Comparison of ENCODE assay signal across 26 cellular contexts in the genomic region with DNA sequence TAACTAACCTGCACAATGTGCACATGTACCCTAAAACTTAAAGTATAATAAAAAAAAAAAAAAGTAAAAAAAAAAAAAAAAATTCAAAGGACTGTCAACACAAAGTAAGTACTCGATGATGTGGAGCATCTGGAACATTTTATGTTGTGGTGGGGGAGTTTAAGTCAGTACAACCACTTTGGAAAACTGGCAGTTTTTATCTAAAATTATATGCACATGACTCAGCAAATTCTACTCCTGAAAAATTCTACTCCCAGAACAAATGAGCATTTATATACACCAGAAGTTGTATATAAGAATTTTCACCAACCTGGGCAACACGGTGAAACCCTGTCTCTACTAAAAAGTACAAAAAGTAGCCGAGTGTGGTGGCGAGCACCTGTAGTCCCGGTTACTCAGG. TPM values are rescaled to one million over a fixed set of nuclear protein-coding genes. Genes with fewer than 3 reads are reported as not detected.
DNase-seq lines count a peak whose midpoint lies in the region; ATAC-seq, FAIRE-seq and TF ChIP-seq lines count a peak whose summit lies in the region.
"Had no signal": no experiment of that assay in that cellular context is flagged by ENCODE, and none has a peak within 500 bp of the region (broad histone marks: within the 10 kb centered on the region; RNA-seq: fewer than 3 reads in every experiment).

No MANE protein-coding gene starts in this region.

- ATAC-seq in HepG2 (no peak), right lobe of liver (no peak), gastrocnemius medialis (no peak)
- ATAC-seq: HCT116, PC-3, Right ventricle myocardium inferior had no signal

- H3K14ac ChIP-seq in H1 (ENCODE audit: insufficient read length), result no peak overlapping the region

- no peak overlapping the region for H2AK5ac ChIP-seq in H1 (ENCODE audit: low read depth, low read length)

- TF ChIP-seq POLR2A in HepG2 (IDR thresholded peaks at IDR 0.05; ENCODE audit: insufficient read depth in 1 of 2, low read depth in 2 of 2, low read length in 2 of 2), result no peak
- no peak for TF ChIP-seq POLR2A in right lobe of liver (IDR thresholded peaks at IDR 0.05)
- no peak for TF ChIP-seq POLR2A in H1 (IDR thresholded peaks at IDR 0.05; ENCODE audit: control extremely low read depth in 1 of 2, low read depth in 2 of 2, low read length in 2 of 2)
- TF ChIP-seq POLR2A in gastrocnemius medialis (IDR thresholded peaks at IDR 0.05), result no peak

- H3K36me3 ChIP-seq in HepG2 (replicated peaks in 1 of 2; ENCODE audit: control insufficient read depth in 1 of 2, insufficient read depth in 2 of 2, low read length in 2 of 2) (no peaks in the 10 kb centered on the region), right lobe of liver (no peaks in the 10 kb centered on the region), H1 (ENCODE audit: control insufficient read depth in 2 of 4, insufficient read depth in 4 of 4, low read length in 3 of 4) (no peaks in the 10 kb centered on the region; a peak in 1 of 8 replicates), tibial artery (no peaks in the 10 kb centered on the region), gastrocnemius medialis (no peaks in the 10 kb centered on the region)
- H3K36me3 ChIP-seq: SJSA1 had no signal

- TF ChIP-seq EP300 in HepG2 (IDR thresholded peaks at IDR 0.05; ENCODE audit: low read depth in 2 of 2, low read length in 2 of 2) (no peak), HepG2 (CRISPR knock-in tag; IDR thresholded peaks at IDR 0.05; ENCODE audit: borderline replicate concordance) (no peak), H1 (IDR thresholded peaks at IDR 0.05; ENCODE audit: borderline replicate concordance in 1 of 2, low read depth in 2 of 2, low read length in 2 of 2) (no peak)

- H2AFZ ChIP-seq in HepG2 (ENCODE audit: low read length) (no peak overlapping the region), H1 (ENCODE audit: low read length) (no peak overlapping the region)

- H3K23ac ChIP-seq in H1 (ENCODE audit: insufficient read length), result no peak overlapping the region

- no peak overlapping the region for H3K4me2 ChIP-seq in HepG2 (ENCODE audit: low read depth, low read length)
- H3K4me2 ChIP-seq in H1 (ENCODE audit: insufficient read depth in 1 of 2, low read depth in 2 of 2, low read length in 2 of 2), result no peak overlapping the region

- H3K79me1 ChIP-seq in H1 (ENCODE audit: low read depth, low read length), result no peaks in the 10 kb centered on the region

- intact Hi-C loops in HepG2 (cut with micrococcal nuclease; ENCODE audit: unreplicated experiment) (no loop called here), right lobe of liver (cut with DNase I) (no loop called here), tibial artery (cut with DNase I; ENCODE audit: low total_unique reads) (no loop called here), gastrocnemius medialis (cut with DNase I; ENCODE audit: low total_unique reads) (no loop called here)

- H4K20me1 ChIP-seq in HepG2 (ENCODE audit: insufficient read depth, low read length) (no peaks in the 10 kb centered on the region), H1 (replicated peaks in 1 of 2; ENCODE audit: control insufficient read depth in 1 of 2, insufficient read depth in 2 of 2, low read length in 2 of 2) (no peaks in the 10 kb centered on the region)

- POLR2A ChIA-PET in HepG2 (lab: Yijun Ruan, JAX) (no interaction called here), H1 (lab: Charles Lee; ENCODE audit: partially characterized antibody) (no interaction called here)

- in situ Hi-C loops in HepG2 (cut with HindIII; ENCODE audit: extremely low pct_ligation_motif_present, low pct_unique_long_range_greater_than_20kb) (no loop called here), gastrocnemius medialis (cut with MboI; ENCODE audit: low sequenced_read_pairs in 4 of 4) (no loop called here)

- no peak overlapping the region for H2BK15ac ChIP-seq in H1 (ENCODE audit: low read length)

- no peak overlapping the region for H3K4ac ChIP-seq in H1 (replicated peaks; ENCODE audit: insufficient read length, low read depth, low read length)

- no peak overlapping the region for H2BK120ac ChIP-seq in H1 (replicated peaks; ENCODE audit: low read depth, low read length)

- no peak overlapping the region for H3K18ac ChIP-seq in H1 (ENCODE audit: extremely low read depth, low read length)

- no peak overlapping the region for H4K8ac ChIP-seq in H1 (ENCODE audit: extremely low read depth, insufficient read depth, low read length)

- DNase-seq in HepG2 (ENCODE audit: low spot score) (no peak), right lobe of liver (no peak), H1 (ENCODE audit: low read depth in 1 of 2, low spot score in 2 of 2) (no peak), fibroblast of peridontal ligament (ENCODE audit: extremely low read depth) (peak; percentile 41), tibial artery (no peak), gastrocnemius medialis (no peak), NCI-H1105 treated with DMSO at 0.1 percent for 48 hours (lab: John Stamatoyannopoulos, UW) (no peak)
- DNase-seq: ACHN; Calu3; DND-41; KBM-7; NCI-H2029; NCI-H446; NCI-H524 treated with DMSO at 0.1 percent for 48 hours; NCI-H82; NK-92 treated with Interleukin-12 subunit alpha and Interleukin-12 subunit beta, amount 100 ng/mL, for 24 hours; PC-3 had no signal

- H3K27ac ChIP-seq in HepG2 (ENCODE audit: extremely low read length, insufficient read depth, low read length), result no peak overlapping the region
- no peak overlapping the region for H3K27ac ChIP-seq in right lobe of liver
- H3K27ac ChIP-seq in H1 (ENCODE audit: low read depth, low read length), result no peak overlapping the region
- H3K27ac ChIP-seq in tibial artery, result no peak overlapping the region
- H3K27ac ChIP-seq in gastrocnemius medialis, result no peak overlapping the region
- H3K27ac ChIP-seq: 22Rv1, HL-60, SJSA1 had no signal

- no peaks in the 10 kb centered on the region for H3K27me3 ChIP-seq in HepG2 (ENCODE audit: control insufficient read depth in 1 of 2, insufficient read depth in 2 of 2, low read length in 2 of 2)
- no peaks in the 10 kb centered on the region for H3K27me3 ChIP-seq in right lobe of liver
- H3K27me3 ChIP-seq in H1 (replicated peaks in 1 of 4; ENCODE audit: control insufficient read depth in 3 of 4, extremely low read depth in 1 of 4, insufficient read depth in 3 of 4, low read length in 3 of 4), result no peaks in the 10 kb centered on the region
- no peaks in the 10 kb centered on the region for H3K27me3 ChIP-seq in tibial artery
- no peaks in the 10 kb centered on the region for H3K27me3 ChIP-seq in gastrocnemius medialis
- H3K27me3 ChIP-seq: SJSA1 had no signal

- H4K5ac ChIP-seq in H1 (ENCODE audit: insufficient read length, low read depth, low read length), result no peak overlapping the region

- FAIRE-seq in HepG2 (lab: Jason Lieb, UNC), result no peak
- no peak for FAIRE-seq in H1 (lab: Jason Lieb, UNC)

- WGBS in HepG2 (ENCODE audit: low lambda C conversion rate), result 81% methylated on average over 5 of the region's 5 CpGs
- WGBS in right lobe of liver (ENCODE audit: insufficient coverage, low coverage, low lambda C conversion rate, missing lambda C conversion rate), result 96% methylated on average over 5 of the region's 5 CpGs
- WGBS in H1 (ENCODE audit: extremely low coverage in 1 of 2, insufficient coverage in 1 of 2, insufficient read length in 1 of 2, insufficient replicate concordance in 2 of 2, low coverage in 1 of 2, low lambda C conversion rate in 2 of 2, missing lambda C conversion rate in 1 of 2), 2 experiments, result 91% methylated on average over 5 of the region's 5 CpGs; no CpG with 5 or more reads in 1 of the 2 experiments

- H2BK20ac ChIP-seq in H1 (ENCODE audit: low read length), result no peak overlapping the region

- H3K79me2 ChIP-seq in HepG2 (ENCODE audit: insufficient read depth, low read length) (no peaks in the 10 kb centered on the region), H1 (ENCODE audit: control insufficient read depth in 1 of 2, insufficient read depth in 2 of 2, low read length in 2 of 2) (no peaks in the 10 kb centered on the region)

- CTCF ChIA-PET in HepG2 (lab: Yijun Ruan, JAX; ENCODE audit: low intra/inter-chr PET ratio, low total read pairs) (no interaction called here), H1 (lab: Charles Lee; ENCODE audit: partially characterized antibody) (interaction anchor here (1.0 kb wide), 1 partner anchor 86 kb away, joined by 3 read pairs; no protein-coding TSS in a partner anchor)

- H3K9me3 ChIP-seq in HepG2 (ENCODE audit: low read length) (no peaks in the 10 kb centered on the region), right lobe of liver (no peaks in the 10 kb centered on the region), H1 (ENCODE audit: insufficient read depth in 2 of 2, low read depth in 1 of 2, low read length in 1 of 2) (peaks cover 3% of the 10 kb centered on the region in 2 experiments; a peak in 1 of 4 replicates), tibial artery (no peaks in the 10 kb centered on the region), gastrocnemius medialis (no peaks in the 10 kb centered on the region)
- H3K9me3 ChIP-seq: SJSA1 had no signal

- no peak overlapping the region for H3K4me3 ChIP-seq in HepG2 (replicated peaks in 1 of 3; ENCODE audit: insufficient read depth in 1 of 3, low read depth in 2 of 3, low read length in 3 of 3)
- no peak overlapping the region for H3K4me3 ChIP-seq in right lobe of liver
- H3K4me3 ChIP-seq in H1 (ENCODE audit: extremely low read depth in 1 of 4, insufficient read depth in 2 of 4, low read depth in 3 of 4, low read length in 4 of 4), result no peak overlapping the region
- H3K4me3 ChIP-seq in tibial artery, result no peak overlapping the region
- no peak overlapping the region for H3K4me3 ChIP-seq in gastrocnemius medialis
- H3K4me3 ChIP-seq: SJSA1 had no signal

- H4K91ac ChIP-seq in H1 (replicated peaks; ENCODE audit: insufficient read length, low read length), result no peak overlapping the region

- no peaks in the 10 kb centered on the region for H3K4me1 ChIP-seq in HepG2 (ENCODE audit: insufficient read depth, low read length)
- H3K4me1 ChIP-seq in right lobe of liver, result no peaks in the 10 kb centered on the region
- H3K4me1 ChIP-seq in H1 (replicated peaks in 1 of 4; ENCODE audit: control insufficient read depth in 3 of 4, insufficient read depth in 4 of 4, low read length in 3 of 4), result peaks cover 0 to 2% (median 0%) of the 10 kb centered on the region in 4 experiments; a peak in 1 of 7 replicates
- no peaks in the 10 kb centered on the region for H3K4me1 ChIP-seq in tibial artery
- H3K4me1 ChIP-seq in gastrocnemius medialis, result no peaks in the 10 kb centered on the region
- H3K4me1 ChIP-seq: SJSA1 had no signal

- no peak overlapping the region for H3K56ac ChIP-seq in H1 (replicated peaks; ENCODE audit: insufficient read length, low read depth, low read length)

- no peaks in the 10 kb centered on the region for H3K23me2 ChIP-seq in H1 (ENCODE audit: low read depth, low read length)

- TF ChIP-seq RAD21 in HepG2 (CRISPR knock-in tag; IDR thresholded peaks at IDR 0.05) (no peak), H1 (IDR thresholded peaks at IDR 0.05 in 1 of 2, conservative IDR thresholded peaks at IDR 0.05 in 1 of 2; ENCODE audit: low read depth in 2 of 2, low read length in 2 of 2) (no peak)

- no peak overlapping the region for H2BK5ac ChIP-seq in H1 (ENCODE audit: low read depth, low read length)

- no peak for TF ChIP-seq CTCF in HepG2 (CRISPR knock-in tag; IDR thresholded peaks at IDR 0.05)
- no peak for TF ChIP-seq CTCF in right lobe of liver (IDR thresholded peaks at IDR 0.05)
- no peak for TF ChIP-seq CTCF in H1 (IDR thresholded peaks at IDR 0.05; ENCODE audit: control extremely low read depth in 1 of 3, insufficient read depth in 1 of 3, low read depth in 1 of 3, low read length in 3 of 3)
- TF ChIP-seq CTCF in tibial artery (IDR thresholded peaks at IDR 0.05), result no peak
- no peak for TF ChIP-seq CTCF in gastrocnemius medialis (IDR thresholded peaks at IDR 0.05 in 4 of 5, conservative IDR thresholded peaks at IDR 0.05 in 1 of 5)

- no peak overlapping the region for H3K9ac ChIP-seq in HepG2 (ENCODE audit: insufficient read depth, low read depth, low read length)
- H3K9ac ChIP-seq in H1 (replicated peaks in 1 of 4; ENCODE audit: extremely low read depth in 1 of 4, low read depth in 3 of 4, low read length in 3 of 4), result no peak overlapping the region

- H2BK12ac ChIP-seq in H1 (ENCODE audit: low read depth, low read length), result no peak overlapping the region

- no TSS peak for BruUV-seq in HepG2 (replicated peaks; lab: Mats Ljungman, UMichigan)

RNA-seq across cellular contexts. Expression of gene CCDC28A, which starts 36.9 kb away (rescaled TPM):
- total RNA-seq in HepG2 (2016; rRNA removed; fragmentation: Illumina TruSeq; extraction: Trizol) (15.8 and 22.8 TPM in 2 replicates), right lobe of liver (10 to 100 TPM; 14.6 to 27.1 (median 17.2) TPM), gastrocnemius medialis (1 to 10 TPM; 4.6 to 8.4 (median 5.6) TPM)
- total RNA-seq in HepG2 (2016; cell fraction: cytosol; rRNA removed; fragmentation: Illumina TruSeq; extraction: Trizol; ENCODE audit: low read depth), result 4.7 and 5.9 TPM in 2 replicates
- total RNA-seq in HepG2 (2016; cell fraction: insoluble cytoplasmic fraction; rRNA removed; fragmentation: Illumina TruSeq; extraction: Trizol), result 15.4 and 23.4 TPM in 2 replicates
- 11.1 and 13.3 TPM in 2 replicates for total RNA-seq in HepG2 (2016; cell fraction: membrane; rRNA removed; fragmentation: Illumina TruSeq; extraction: Trizol)
- total RNA-seq in HepG2 (2016; cell fraction: nucleus; rRNA removed; fragmentation: Illumina TruSeq; extraction: Trizol), result 9.0 and 9.6 TPM in 2 replicates
- polyA plus RNA-seq in HepG2 (2011; rRNA removed) (11.1 and 15.8 TPM in 2 replicates), H1 (2011; rRNA removed) (4.7 and 9.6 TPM in 2 replicates)
- 6.9 and 10.4 TPM in 2 replicates for polyA plus RNA-seq in HepG2 (2011; cell fraction: cytosol; rRNA removed)
- polyA plus RNA-seq in HepG2 (2011; cell fraction: nucleus; rRNA removed), result 4.9 and 6.7 TPM in 2 replicates
- polyA plus RNA-seq in HepG2 (2012), result 11.8 and 14.7 TPM in 2 replicates
- polyA plus RNA-seq in HepG2 (2016; cell fraction: cytosol; fragmentation: Illumina TruSeq; extraction: Trizol; ENCODE audit: low read depth), result 5.2 and 6.9 TPM in 2 replicates
- polyA plus RNA-seq in HepG2 (2016; cell fraction: insoluble cytoplasmic fraction; fragmentation: Illumina TruSeq; extraction: Trizol; ENCODE audit: low read depth), result 20.8 and 23.9 TPM in 2 replicates
- 9.4 and 9.8 TPM in 2 replicates for polyA plus RNA-seq in HepG2 (2016; cell fraction: membrane; fragmentation: Illumina TruSeq; extraction: Trizol; ENCODE audit: low read depth)
- polyA plus RNA-seq in HepG2 (2016; cell fraction: nucleus; fragmentation: Illumina TruSeq; extraction: Trizol; ENCODE audit: insufficient read depth, low read depth), result 10.5 and 12.2 TPM in 2 replicates
- polyA minus RNA-seq in HepG2 (2011; rRNA and poly(A)+ RNA removed; ENCODE audit: low replicate concordance), result 4.6 and 5.8 TPM in 2 replicates
- 4.8 and 7.3 TPM in 2 replicates for polyA minus RNA-seq in HepG2 (2011; cell fraction: cytosol; rRNA and poly(A)+ RNA removed)
- polyA minus RNA-seq in HepG2 (2011; cell fraction: nucleus; rRNA and poly(A)+ RNA removed), result 8.2 and 9.3 TPM in 2 replicates
- total RNA-seq in H1 (2021; fragmentation: NEBNext Ultra II Directional; extraction: Animal tissue kit (Norgen Biotek cat#: 25700)), result 12.1 and 13.6 TPM in 2 replicates
- 10.2 TPM for polyA plus RNA-seq in H1 (2011; cell fraction: cytosol; rRNA removed)
- polyA plus RNA-seq in H1 (2011; cell fraction: nucleus; rRNA removed), result 1.6 TPM
- polyA plus RNA-seq in H1 (2012, experiment 1 of 2), result 10.7 to 17.1 TPM (median 11.4 TPM) in 4 replicates
- polyA plus RNA-seq in H1 (2012, experiment 2 of 2), result 3.0 TPM
- polyA plus RNA-seq in H1 (2013, experiment 1 of 2), result 10.3 TPM
- 10.0 TPM for polyA plus RNA-seq in H1 (2013, experiment 2 of 2)
- polyA minus RNA-seq in H1 (2011; rRNA and poly(A)+ RNA removed), result 2.1 and 6.1 TPM in 2 replicates
- 3.7 TPM for polyA minus RNA-seq in H1 (2011; cell fraction: cytosol; rRNA and poly(A)+ RNA removed)
- 2.1 TPM for polyA minus RNA-seq in H1 (2011; cell fraction: nucleus; rRNA and poly(A)+ RNA removed)

RNA-seq across cellular contexts. Expression of gene ECT2L, which starts 59.2 kb away (rescaled TPM):
- not detected in 2 replicates for total RNA-seq in HepG2 (2016; rRNA removed; fragmentation: Illumina TruSeq; extraction: Trizol)
- total RNA-seq in HepG2 (2016; cell fraction: cytosol; rRNA removed; fragmentation: Illumina TruSeq; extraction: Trizol; ENCODE audit: low read depth), result 0.10 TPM in 1 of 2 replicates, not detected in the other
- total RNA-seq in HepG2 (2016; cell fraction: insoluble cytoplasmic fraction; rRNA removed; fragmentation: Illumina TruSeq; extraction: Trizol), result not detected in 2 replicates
- total RNA-seq in HepG2 (2016; cell fraction: membrane; rRNA removed; fragmentation: Illumina TruSeq; extraction: Trizol), result not detected in 2 replicates
- total RNA-seq in HepG2 (2016; cell fraction: nucleus; rRNA removed; fragmentation: Illumina TruSeq; extraction: Trizol), result not detected in 2 replicates
- polyA plus RNA-seq in HepG2 (2011; rRNA removed), result 0.05 and 0.12 TPM in 2 replicates
- polyA plus RNA-seq in HepG2 (2011; cell fraction: cytosol; rRNA removed), result not detected in 2 replicates
- 0.10 TPM in 2 replicates for polyA plus RNA-seq in HepG2 (2011; cell fraction: nucleus; rRNA removed)
- 0.05 and 0.08 TPM in 2 replicates for polyA plus RNA-seq in HepG2 (2012)
- not detected in 2 replicates for polyA plus RNA-seq in HepG2 (2016; cell fraction: cytosol; fragmentation: Illumina TruSeq; extraction: Trizol; ENCODE audit: low read depth)
- not detected in 2 replicates for polyA plus RNA-seq in HepG2 (2016; cell fraction: insoluble cytoplasmic fraction; fragmentation: Illumina TruSeq; extraction: Trizol; ENCODE audit: low read depth)
- not detected in 2 replicates for polyA plus RNA-seq in HepG2 (2016; cell fraction: membrane; fragmentation: Illumina TruSeq; extraction: Trizol; ENCODE audit: low read depth)
- polyA plus RNA-seq in HepG2 (2016; cell fraction: nucleus; fragmentation: Illumina TruSeq; extraction: Trizol; ENCODE audit: insufficient read depth, low read depth), result not detected in 2 replicates
- not detected in 2 replicates for polyA minus RNA-seq in HepG2 (2011; rRNA and poly(A)+ RNA removed; ENCODE audit: low replicate concordance)
- polyA minus RNA-seq in HepG2 (2011; cell fraction: cytosol; rRNA and poly(A)+ RNA removed), result not detected in 2 replicates
- 0.26 TPM in 1 of 2 replicates, not detected in the other for polyA minus RNA-seq in HepG2 (2011; cell fraction: nucleus; rRNA and poly(A)+ RNA removed)
- not detected for total RNA-seq in right lobe of liver
- total RNA-seq in H1 (2021; fragmentation: NEBNext Ultra II Directional; extraction: Animal tissue kit (Norgen Biotek cat#: 25700)), result not detected in 2 replicates
- polyA plus RNA-seq in H1 (2011; rRNA removed), result not detected in 2 replicates
- not detected for polyA plus RNA-seq in H1 (2011; cell fraction: cytosol; rRNA removed)
- not detected for polyA plus RNA-seq in H1 (2011; cell fraction: nucleus; rRNA removed)
- 0.04 to 0.08 TPM in 2 of 4 replicates, not detected in the others for polyA plus RNA-seq in H1 (2012, experiment 1 of 2)
- polyA plus RNA-seq in H1 (2012, experiment 2 of 2), result not detected
- polyA plus RNA-seq in H1 (2013, experiment 1 of 2), result not detected
- not detected for polyA plus RNA-seq in H1 (2013, experiment 2 of 2)
- not detected in 2 replicates for polyA minus RNA-seq in H1 (2011; rRNA and poly(A)+ RNA removed)
- polyA minus RNA-seq in H1 (2011; cell fraction: cytosol; rRNA and poly(A)+ RNA removed), result not detected
- polyA minus RNA-seq in H1 (2011; cell fraction: nucleus; rRNA and poly(A)+ RNA removed), result not detected
- not detected for total RNA-seq in gastrocnemius medialis
- total RNA-seq: Calu3, H4, LHCN-M2, MCF 10A, PC-3, SJSA1 had no signal
- polyA plus RNA-seq: BJ had no signal

Comparison
In these comparisons a context has a peak if more than half of its experiments do, and no peak if none do; other contexts are left out.
1. Of the 41 proteins assayed by ChIP-seq in both HepG2 and H1: peak only in HepG2: none; only in H1: none; in both: MAFK; in neither: 40.